Comparison of ENCODE assay signal across 2 cellular contexts in the genomic region with DNA sequence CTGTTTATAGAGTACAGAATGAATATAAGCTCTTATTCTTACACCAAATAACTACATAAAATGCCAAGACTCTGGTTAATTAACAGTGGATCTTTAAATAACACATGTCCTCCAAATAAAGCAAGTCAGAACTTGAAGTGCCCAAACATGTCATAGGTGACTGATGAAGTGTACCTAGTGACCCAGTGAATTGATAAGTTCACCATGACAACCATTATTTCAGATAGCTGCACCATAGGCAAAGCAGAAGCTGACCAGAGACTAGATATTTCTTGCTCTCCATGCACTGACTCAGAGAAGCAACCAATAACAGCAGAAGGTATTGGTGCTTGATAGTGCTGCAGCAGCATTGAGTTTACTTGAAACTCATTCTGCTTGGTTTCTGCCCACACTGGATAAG.
TF ChIP-seq lines count a peak whose summit lies in the region.

No MANE protein-coding gene starts in this region.

TF ChIP-seq in liver, 16 proteins besides CTCF, POLR2A, EP300 and RAD21:
- TF ChIP-seq, protein P1, sequence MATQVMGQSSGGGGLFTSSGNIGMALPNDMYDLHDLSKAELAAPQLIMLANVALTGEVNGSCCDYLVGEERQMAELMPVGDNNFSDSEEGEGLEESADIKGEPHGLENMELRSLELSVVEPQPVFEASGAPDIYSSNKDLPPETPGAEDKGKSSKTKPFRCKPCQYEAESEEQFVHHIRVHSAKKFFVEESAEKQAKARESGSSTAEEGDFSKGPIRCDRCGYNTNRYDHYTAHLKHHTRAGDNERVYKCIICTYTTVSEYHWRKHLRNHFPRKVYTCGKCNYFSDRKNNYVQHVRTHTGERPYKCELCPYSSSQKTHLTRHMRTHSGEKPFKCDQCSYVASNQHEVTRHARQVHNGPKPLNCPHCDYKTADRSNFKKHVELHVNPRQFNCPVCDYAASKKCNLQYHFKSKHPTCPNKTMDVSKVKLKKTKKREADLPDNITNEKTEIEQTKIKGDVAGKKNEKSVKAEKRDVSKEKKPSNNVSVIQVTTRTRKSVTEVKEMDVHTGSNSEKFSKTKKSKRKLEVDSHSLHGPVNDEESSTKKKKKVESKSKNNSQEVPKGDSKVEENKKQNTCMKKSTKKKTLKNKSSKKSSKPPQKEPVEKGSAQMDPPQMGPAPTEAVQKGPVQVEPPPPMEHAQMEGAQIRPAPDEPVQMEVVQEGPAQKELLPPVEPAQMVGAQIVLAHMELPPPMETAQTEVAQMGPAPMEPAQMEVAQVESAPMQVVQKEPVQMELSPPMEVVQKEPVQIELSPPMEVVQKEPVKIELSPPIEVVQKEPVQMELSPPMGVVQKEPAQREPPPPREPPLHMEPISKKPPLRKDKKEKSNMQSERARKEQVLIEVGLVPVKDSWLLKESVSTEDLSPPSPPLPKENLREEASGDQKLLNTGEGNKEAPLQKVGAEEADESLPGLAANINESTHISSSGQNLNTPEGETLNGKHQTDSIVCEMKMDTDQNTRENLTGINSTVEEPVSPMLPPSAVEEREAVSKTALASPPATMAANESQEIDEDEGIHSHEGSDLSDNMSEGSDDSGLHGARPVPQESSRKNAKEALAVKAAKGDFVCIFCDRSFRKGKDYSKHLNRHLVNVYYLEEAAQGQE (IDR thresholded peaks at IDR 0.05): no peak
- TF ChIP-seq FOXA1 (IDR thresholded peaks at IDR 0.05) (peak; percentile 40), EGR1 (IDR thresholded peaks at IDR 0.05; ENCODE audit: low read depth in 2 of 2) (no peak), RXRA (IDR thresholded peaks at IDR 0.05) (peak in 1 of 2 donors; percentile 43), HNF4G (IDR thresholded peaks at IDR 0.05) (no peak), TAF1 (conservative IDR thresholded peaks at IDR 0.05) (no peak), YY1 (IDR thresholded peaks at IDR 0.05) (no peak), SP1 (IDR thresholded peaks at IDR 0.05) (no peak), JUND (IDR thresholded peaks at IDR 0.05) (peak in 1 of 2 donors; percentile 12), HNF4A (conservative IDR thresholded peaks at IDR 0.05) (peak in 1 of 2 donors; percentile 44), NR2F2 (IDR thresholded peaks at IDR 0.05) (no peak), GABPA (IDR thresholded peaks at IDR 0.05 in 1 of 2, conservative IDR thresholded peaks at IDR 0.05 in 1 of 2) (no peak), FOXA2 (IDR thresholded peaks at IDR 0.05) (peak; percentile 18)
- TF ChIP-seq, protein P2, sequence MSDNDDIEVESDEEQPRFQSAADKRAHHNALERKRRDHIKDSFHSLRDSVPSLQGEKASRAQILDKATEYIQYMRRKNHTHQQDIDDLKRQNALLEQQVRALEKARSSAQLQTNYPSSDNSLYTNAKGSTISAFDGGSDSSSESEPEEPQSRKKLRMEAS (IDR thresholded peaks at IDR 0.05): peak; percentile 10
- TF ChIP-seq, protein P3, sequence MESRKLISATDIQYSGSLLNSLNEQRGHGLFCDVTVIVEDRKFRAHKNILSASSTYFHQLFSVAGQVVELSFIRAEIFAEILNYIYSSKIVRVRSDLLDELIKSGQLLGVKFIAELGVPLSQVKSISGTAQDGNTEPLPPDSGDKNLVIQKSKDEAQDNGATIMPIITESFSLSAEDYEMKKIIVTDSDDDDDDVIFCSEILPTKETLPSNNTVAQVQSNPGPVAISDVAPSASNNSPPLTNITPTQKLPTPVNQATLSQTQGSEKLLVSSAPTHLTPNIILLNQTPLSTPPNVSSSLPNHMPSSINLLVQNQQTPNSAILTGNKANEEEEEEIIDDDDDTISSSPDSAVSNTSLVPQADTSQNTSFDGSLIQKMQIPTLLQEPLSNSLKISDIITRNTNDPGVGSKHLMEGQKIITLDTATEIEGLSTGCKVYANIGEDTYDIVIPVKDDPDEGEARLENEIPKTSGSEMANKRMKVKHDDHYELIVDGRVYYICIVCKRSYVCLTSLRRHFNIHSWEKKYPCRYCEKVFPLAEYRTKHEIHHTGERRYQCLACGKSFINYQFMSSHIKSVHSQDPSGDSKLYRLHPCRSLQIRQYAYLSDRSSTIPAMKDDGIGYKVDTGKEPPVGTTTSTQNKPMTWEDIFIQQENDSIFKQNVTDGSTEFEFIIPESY (IDR thresholded peaks at IDR 0.05): no peak
- TF ChIP-seq, protein P4, sequence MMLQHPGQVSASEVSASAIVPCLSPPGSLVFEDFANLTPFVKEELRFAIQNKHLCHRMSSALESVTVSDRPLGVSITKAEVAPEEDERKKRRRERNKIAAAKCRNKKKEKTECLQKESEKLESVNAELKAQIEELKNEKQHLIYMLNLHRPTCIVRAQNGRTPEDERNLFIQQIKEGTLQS (IDR thresholded peaks at IDR 0.05): no peak

TF ChIP-seq in HepG2, 621 proteins besides CTCF, POLR2A, EP300 and RAD21 (continued from another document):
- TF ChIP-seq, protein P5, sequence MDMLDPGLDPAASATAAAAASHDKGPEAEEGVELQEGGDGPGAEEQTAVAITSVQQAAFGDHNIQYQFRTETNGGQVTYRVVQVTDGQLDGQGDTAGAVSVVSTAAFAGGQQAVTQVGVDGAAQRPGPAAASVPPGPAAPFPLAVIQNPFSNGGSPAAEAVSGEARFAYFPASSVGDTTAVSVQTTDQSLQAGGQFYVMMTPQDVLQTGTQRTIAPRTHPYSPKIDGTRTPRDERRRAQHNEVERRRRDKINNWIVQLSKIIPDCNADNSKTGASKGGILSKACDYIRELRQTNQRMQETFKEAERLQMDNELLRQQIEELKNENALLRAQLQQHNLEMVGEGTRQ (IDR thresholded peaks at IDR 0.05; ENCODE audit: low read depth, low read length): no peak
- TF ChIP-seq, protein P5 (CRISPR knock-in tag; IDR thresholded peaks at IDR 0.05; ENCODE audit: borderline replicate concordance): no peak
- TF ChIP-seq ZBTB1 (CRISPR knock-in tag; IDR thresholded peaks at IDR 0.05; ENCODE audit: borderline replicate concordance) (no peak), ZNF567 (CRISPR knock-in tag; IDR thresholded peaks at IDR 0.05; ENCODE audit: borderline replicate concordance) (no peak), ZNF12 (CRISPR knock-in tag; IDR thresholded peaks at IDR 0.05) (no peak), ZKSCAN1 (IDR thresholded peaks at IDR 0.05; ENCODE audit: low read length) (no peak), ZNF788 (CRISPR knock-in tag; IDR thresholded peaks at IDR 0.05; ENCODE audit: borderline replicate concordance) (no peak), ZNF556 (CRISPR knock-in tag; IDR thresholded peaks at IDR 0.05; ENCODE audit: borderline replicate concordance) (no peak), PRMT3 (CRISPR knock-in tag; IDR thresholded peaks at IDR 0.05; ENCODE audit: borderline replicate concordance, low read depth) (no peak), ZNF496 (CRISPR knock-in tag; IDR thresholded peaks at IDR 0.05; ENCODE audit: insufficient replicate concordance) (no peak), HHEX (CRISPR knock-in tag; IDR thresholded peaks at IDR 0.05) (no peak)
- TF ChIP-seq, protein P6, sequence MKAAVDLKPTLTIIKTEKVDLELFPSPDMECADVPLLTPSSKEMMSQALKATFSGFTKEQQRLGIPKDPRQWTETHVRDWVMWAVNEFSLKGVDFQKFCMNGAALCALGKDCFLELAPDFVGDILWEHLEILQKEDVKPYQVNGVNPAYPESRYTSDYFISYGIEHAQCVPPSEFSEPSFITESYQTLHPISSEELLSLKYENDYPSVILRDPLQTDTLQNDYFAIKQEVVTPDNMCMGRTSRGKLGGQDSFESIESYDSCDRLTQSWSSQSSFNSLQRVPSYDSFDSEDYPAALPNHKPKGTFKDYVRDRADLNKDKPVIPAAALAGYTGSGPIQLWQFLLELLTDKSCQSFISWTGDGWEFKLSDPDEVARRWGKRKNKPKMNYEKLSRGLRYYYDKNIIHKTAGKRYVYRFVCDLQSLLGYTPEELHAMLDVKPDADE (CRISPR knock-in tag; IDR thresholded peaks at IDR 0.05): no peak
- TF ChIP-seq, protein P1 (IDR thresholded peaks at IDR 0.05; ENCODE audit: borderline replicate concordance in 1 of 2, low read depth in 1 of 2, low read length in 2 of 2): no peak
- TF ChIP-seq, protein P7, sequence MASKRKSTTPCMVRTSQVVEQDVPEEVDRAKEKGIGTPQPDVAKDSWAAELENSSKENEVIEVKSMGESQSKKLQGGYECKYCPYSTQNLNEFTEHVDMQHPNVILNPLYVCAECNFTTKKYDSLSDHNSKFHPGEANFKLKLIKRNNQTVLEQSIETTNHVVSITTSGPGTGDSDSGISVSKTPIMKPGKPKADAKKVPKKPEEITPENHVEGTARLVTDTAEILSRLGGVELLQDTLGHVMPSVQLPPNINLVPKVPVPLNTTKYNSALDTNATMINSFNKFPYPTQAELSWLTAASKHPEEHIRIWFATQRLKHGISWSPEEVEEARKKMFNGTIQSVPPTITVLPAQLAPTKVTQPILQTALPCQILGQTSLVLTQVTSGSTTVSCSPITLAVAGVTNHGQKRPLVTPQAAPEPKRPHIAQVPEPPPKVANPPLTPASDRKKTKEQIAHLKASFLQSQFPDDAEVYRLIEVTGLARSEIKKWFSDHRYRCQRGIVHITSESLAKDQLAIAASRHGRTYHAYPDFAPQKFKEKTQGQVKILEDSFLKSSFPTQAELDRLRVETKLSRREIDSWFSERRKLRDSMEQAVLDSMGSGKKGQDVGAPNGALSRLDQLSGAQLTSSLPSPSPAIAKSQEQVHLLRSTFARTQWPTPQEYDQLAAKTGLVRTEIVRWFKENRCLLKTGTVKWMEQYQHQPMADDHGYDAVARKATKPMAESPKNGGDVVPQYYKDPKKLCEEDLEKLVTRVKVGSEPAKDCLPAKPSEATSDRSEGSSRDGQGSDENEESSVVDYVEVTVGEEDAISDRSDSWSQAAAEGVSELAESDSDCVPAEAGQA (IDR thresholded peaks at IDR 0.05; ENCODE audit: low read depth): no peak
- TF ChIP-seq, protein P7 (CRISPR knock-in tag; IDR thresholded peaks at IDR 0.05; ENCODE audit: borderline replicate concordance): no peak
- TF ChIP-seq, protein P8, sequence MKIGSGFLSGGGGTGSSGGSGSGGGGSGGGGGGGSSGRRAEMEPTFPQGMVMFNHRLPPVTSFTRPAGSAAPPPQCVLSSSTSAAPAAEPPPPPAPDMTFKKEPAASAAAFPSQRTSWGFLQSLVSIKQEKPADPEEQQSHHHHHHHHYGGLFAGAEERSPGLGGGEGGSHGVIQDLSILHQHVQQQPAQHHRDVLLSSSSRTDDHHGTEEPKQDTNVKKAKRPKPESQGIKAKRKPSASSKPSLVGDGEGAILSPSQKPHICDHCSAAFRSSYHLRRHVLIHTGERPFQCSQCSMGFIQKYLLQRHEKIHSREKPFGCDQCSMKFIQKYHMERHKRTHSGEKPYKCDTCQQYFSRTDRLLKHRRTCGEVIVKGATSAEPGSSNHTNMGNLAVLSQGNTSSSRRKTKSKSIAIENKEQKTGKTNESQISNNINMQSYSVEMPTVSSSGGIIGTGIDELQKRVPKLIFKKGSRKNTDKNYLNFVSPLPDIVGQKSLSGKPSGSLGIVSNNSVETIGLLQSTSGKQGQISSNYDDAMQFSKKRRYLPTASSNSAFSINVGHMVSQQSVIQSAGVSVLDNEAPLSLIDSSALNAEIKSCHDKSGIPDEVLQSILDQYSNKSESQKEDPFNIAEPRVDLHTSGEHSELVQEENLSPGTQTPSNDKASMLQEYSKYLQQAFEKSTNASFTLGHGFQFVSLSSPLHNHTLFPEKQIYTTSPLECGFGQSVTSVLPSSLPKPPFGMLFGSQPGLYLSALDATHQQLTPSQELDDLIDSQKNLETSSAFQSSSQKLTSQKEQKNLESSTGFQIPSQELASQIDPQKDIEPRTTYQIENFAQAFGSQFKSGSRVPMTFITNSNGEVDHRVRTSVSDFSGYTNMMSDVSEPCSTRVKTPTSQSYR (CRISPR knock-in tag; IDR thresholded peaks at IDR 0.05; ENCODE audit: borderline replicate concordance): no peak
